ENCODE assay signal across 22 cellular contexts in genomic region chr1:94285026-94285654, GRCh38. TPM values are rescaled to one million over a fixed set of nuclear protein-coding genes. Genes with fewer than 3 reads are reported as not detected.
DNase-seq lines count a peak whose midpoint lies in the region; ATAC-seq and TF ChIP-seq lines count a peak whose summit lies in the region.
"Had no signal": no experiment of that assay in that cellular context is flagged by ENCODE, and none has a peak within 500 bp of the region (broad histone marks: within the 10 kb centered on the region; RNA-seq: fewer than 3 reads in every experiment).

No MANE protein-coding gene starts in this region.

- H3K36me3 ChIP-seq in ACC112 (ENCODE audit: insufficient read depth, low read length), result no peaks in the 10 kb centered on the region
- H3K36me3 ChIP-seq: upper lobe of right lung had no signal

- peak; percentile 78 for DNase-seq in HT1080 (ENCODE audit: low read depth)
- peak; percentile 76 for DNase-seq in SK-MEL-5 (ENCODE audit: low read depth, low spot score)
- DNase-seq in kidney tubule cell (ENCODE audit: low spot score), result peak; percentile 66
- no peak for DNase-seq in GM10266 (ENCODE audit: extremely low spot score)
- no peak for DNase-seq in anterior cingulate cortex (lab: John Stamatoyannopoulos, UW)
- DNase-seq: activated B cell treated with CpG ODN at 0.5 μM for 24 hours; activated CD4-positive, alpha-beta memory T cell treated with anti-CD3 and anti-CD28 coated beads for 36 hours; activated naive CD4-positive, alpha-beta T cell; activated T-cell treated with anti-CD3 and anti-CD28 coated beads, Interleukin-2, amount 50 U/mL, for 1 hour; cerebellar nuclear complex; KG1; left cardiac atrium; NCI-H1092 treated with DMSO at 0.1 percent for 48 hours; NCI-H2107; T-helper 9 cell; upper lobe of right lung had no signal

- ATAC-seq in HG03565 (IDR thresholded peaks at IDR 0.05; ENCODE audit: unreplicated experiment) (no peak), GM21723 (IDR thresholded peaks at IDR 0.05; ENCODE audit: unreplicated experiment) (no peak)
- ATAC-seq: left cardiac atrium; natural killer cell treated with Interleukin-12 subunit alpha and Interleukin-12 subunit beta and Interleukin-15 and Interleukin-18, amount 100 ng/mL, for 72 hours; upper lobe of right lung had no signal

- no peak overlapping the region for H3K4me3 ChIP-seq in ACC112 (ENCODE audit: low read depth, low read length)
- H3K4me3 ChIP-seq: SK-N-MC, upper lobe of right lung had no signal

- no peak overlapping the region for H2AFZ ChIP-seq in ACC112 (ENCODE audit: low read length, unreplicated experiment)

- H3K27ac ChIP-seq in ACC112 (ENCODE audit: low read depth, low read length), result peak overlapping the region; percentile 89
- H3K27ac ChIP-seq: SK-N-MC, upper lobe of right lung had no signal

- peaks cover 61% of the 10 kb centered on the region for H3K4me1 ChIP-seq in ACC112 (ENCODE audit: control insufficient read depth, insufficient read depth, low read length, unreplicated experiment)

- H3K79me2 ChIP-seq in ACC112 (ENCODE audit: control insufficient read depth, insufficient read depth, low read length, unreplicated experiment), result no peaks in the 10 kb centered on the region

- in situ Hi-C loops in SK-MEL-5 (cut with HindIII; ENCODE audit: low pct_unique_long_range_greater_than_20kb, low sequenced_read_pairs), result no loop called here

- TF ChIP-seq CTCF in GM10266 (IDR thresholded peaks at IDR 0.05; ENCODE audit: control insufficient read depth, insufficient read depth, low read depth, missing control alignments), result no peak

- no peaks in the 10 kb centered on the region for H3K27me3 ChIP-seq in ACC112 (ENCODE audit: insufficient read depth, low read length)
- H3K27me3 ChIP-seq: upper lobe of right lung had no signal

RNA-seq across cellular contexts. Expression of gene ARHGAP29, which starts 47.8 kb away (rescaled TPM):
- total RNA-seq in HT1080 (2014; rRNA removed; shearing (Covaris generic)), result 43.1 and 50.5 TPM in 2 replicates
- 85.0 and 112 TPM in 2 replicates for polyA plus RNA-seq in HT1080 (2015; cell fraction: cytosol; rRNA removed)
- 162 and 163 TPM in 2 replicates for polyA plus RNA-seq in HT1080 (2015; cell fraction: nucleus; rRNA removed)
- total RNA-seq in SK-MEL-5 (2014; rRNA removed; shearing (Covaris generic)), result 4.0 and 4.5 TPM in 2 replicates
- 2.7 and 3.2 TPM in 2 replicates for polyA plus RNA-seq in SK-MEL-5 (2015; cell fraction: cytosol; rRNA removed)
- polyA plus RNA-seq in SK-MEL-5 (2015; cell fraction: nucleus; rRNA removed), result 8.3 and 10.4 TPM in 2 replicates
- total RNA-seq: activated B cell treated with CpG ODN at 0.5 μM for 24 hours; CD4-positive, CD25-positive, alpha-beta regulatory T cell; natural killer cell treated with Interleukin-12 subunit alpha and Interleukin-12 subunit beta and Interleukin-15 and Interleukin-18, amount 100 ng/mL, for 72 hours had no signal
- polyA plus RNA-seq: CD4-positive, CD25-positive, alpha-beta regulatory T cell had no signal

Comparison
In these comparisons a context has a peak if more than half of its experiments do, and no peak if none do; other contexts are left out.
1. DNase-seq: peak in HT1080 (single experiment), SK-MEL-5 (single experiment) and kidney tubule cell (single experiment); none in GM10266 (single experiment) and anterior cingulate cortex (0 of 58).